ENCODE assay signal across 1 cellular context in the genomic region with DNA sequence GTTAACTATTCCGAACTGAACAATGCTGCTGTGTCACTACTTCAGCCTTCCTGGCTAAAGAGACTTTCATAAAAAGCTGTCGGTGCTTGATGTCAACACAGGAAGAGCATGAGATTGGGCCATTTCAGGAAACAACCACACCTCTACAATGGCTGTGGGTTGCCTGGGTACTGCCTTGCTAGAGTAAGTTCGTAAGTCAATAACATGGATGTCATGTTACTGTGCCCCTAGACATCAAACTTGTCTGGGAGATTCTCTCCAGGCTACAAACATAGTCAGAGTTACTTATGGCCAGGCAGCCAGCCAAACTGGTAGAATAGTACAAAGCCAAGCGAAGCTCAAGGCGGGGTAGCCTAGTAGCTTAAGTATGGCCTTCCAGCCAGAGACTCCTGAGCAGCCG.
TF ChIP-seq lines count a peak whose summit lies in the region.

No MANE protein-coding gene starts in this region.

TF ChIP-seq in GM23338, 12 proteins besides CTCF, POLR2A, EP300 and RAD21 (continued from another document):
- TF ChIP-seq, protein P1, sequence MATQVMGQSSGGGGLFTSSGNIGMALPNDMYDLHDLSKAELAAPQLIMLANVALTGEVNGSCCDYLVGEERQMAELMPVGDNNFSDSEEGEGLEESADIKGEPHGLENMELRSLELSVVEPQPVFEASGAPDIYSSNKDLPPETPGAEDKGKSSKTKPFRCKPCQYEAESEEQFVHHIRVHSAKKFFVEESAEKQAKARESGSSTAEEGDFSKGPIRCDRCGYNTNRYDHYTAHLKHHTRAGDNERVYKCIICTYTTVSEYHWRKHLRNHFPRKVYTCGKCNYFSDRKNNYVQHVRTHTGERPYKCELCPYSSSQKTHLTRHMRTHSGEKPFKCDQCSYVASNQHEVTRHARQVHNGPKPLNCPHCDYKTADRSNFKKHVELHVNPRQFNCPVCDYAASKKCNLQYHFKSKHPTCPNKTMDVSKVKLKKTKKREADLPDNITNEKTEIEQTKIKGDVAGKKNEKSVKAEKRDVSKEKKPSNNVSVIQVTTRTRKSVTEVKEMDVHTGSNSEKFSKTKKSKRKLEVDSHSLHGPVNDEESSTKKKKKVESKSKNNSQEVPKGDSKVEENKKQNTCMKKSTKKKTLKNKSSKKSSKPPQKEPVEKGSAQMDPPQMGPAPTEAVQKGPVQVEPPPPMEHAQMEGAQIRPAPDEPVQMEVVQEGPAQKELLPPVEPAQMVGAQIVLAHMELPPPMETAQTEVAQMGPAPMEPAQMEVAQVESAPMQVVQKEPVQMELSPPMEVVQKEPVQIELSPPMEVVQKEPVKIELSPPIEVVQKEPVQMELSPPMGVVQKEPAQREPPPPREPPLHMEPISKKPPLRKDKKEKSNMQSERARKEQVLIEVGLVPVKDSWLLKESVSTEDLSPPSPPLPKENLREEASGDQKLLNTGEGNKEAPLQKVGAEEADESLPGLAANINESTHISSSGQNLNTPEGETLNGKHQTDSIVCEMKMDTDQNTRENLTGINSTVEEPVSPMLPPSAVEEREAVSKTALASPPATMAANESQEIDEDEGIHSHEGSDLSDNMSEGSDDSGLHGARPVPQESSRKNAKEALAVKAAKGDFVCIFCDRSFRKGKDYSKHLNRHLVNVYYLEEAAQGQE (IDR thresholded peaks at IDR 0.05; ENCODE audit: unreplicated experiment): no peak
- TF ChIP-seq JUNB (IDR thresholded peaks at IDR 0.05; ENCODE audit: unreplicated experiment) (no peak), CREB1 (CRISPR knock-in tag; IDR thresholded peaks at IDR 0.05; ENCODE audit: low read depth) (no peak), NANOG (IDR thresholded peaks at IDR 0.05; ENCODE audit: borderline replicate concordance) (no peak)
- TF ChIP-seq, protein P2, sequence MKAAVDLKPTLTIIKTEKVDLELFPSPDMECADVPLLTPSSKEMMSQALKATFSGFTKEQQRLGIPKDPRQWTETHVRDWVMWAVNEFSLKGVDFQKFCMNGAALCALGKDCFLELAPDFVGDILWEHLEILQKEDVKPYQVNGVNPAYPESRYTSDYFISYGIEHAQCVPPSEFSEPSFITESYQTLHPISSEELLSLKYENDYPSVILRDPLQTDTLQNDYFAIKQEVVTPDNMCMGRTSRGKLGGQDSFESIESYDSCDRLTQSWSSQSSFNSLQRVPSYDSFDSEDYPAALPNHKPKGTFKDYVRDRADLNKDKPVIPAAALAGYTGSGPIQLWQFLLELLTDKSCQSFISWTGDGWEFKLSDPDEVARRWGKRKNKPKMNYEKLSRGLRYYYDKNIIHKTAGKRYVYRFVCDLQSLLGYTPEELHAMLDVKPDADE (IDR thresholded peaks at IDR 0.05): no peak
